In the genomic region with DNA sequence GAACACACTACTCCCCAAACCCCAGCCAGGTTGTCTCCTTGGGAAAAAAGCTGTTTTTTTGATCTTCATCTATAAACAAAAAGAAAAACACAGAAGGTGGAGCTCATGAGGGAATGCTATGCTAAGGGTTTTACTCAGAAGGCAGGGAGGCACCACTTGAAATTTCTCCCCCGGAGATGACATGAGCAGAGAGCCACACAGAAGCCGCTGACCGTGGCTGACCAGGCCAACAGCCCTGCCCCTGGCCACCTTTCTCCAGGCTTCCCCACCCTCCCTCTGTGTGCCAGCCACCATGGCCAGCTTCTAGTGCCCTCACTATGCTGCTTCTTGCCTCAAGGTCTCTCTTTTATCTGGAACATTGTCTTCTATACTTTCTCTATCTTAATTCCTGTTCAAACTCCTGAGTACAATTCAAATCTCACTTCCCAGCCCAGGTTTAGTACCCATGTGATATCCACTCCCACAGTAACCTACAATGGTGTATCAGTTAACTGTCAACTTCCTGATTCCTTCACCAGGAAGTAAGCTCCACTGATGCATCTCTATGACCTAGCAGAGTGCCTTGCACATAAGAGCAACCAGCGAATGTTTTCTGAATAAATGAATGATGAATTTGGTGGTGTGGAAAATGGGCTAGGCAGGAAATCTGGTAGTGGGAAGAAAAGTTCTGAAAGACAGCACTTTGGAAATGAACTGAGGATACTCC, we compare ENCODE assay signal across 12 cellular contexts. TPM values are rescaled to one million over a fixed set of nuclear protein-coding genes. Genes with fewer than 3 reads are reported as not detected.
DNase-seq lines count a peak whose midpoint lies in the region; ATAC-seq and TF ChIP-seq lines count a peak whose summit lies in the region.
"Had no signal": no experiment of that assay in that cellular context is flagged by ENCODE, and none has a peak within 500 bp of the region (broad histone marks: within the 10 kb centered on the region; RNA-seq: fewer than 3 reads in every experiment).

No MANE protein-coding gene starts in this region.

- CTCF ChIA-PET in activated naive CD4-positive, alpha-beta T cell treated with anti-CD3 and anti-CD28 coated beads, Interleukin-2, amount 10 ng/mL, durations not matched to agents 7 days and 5 days (lab: Charles Lee) = interaction anchor here (1.3 to 2.7 kb wide), 3 partner anchors 14 to 21 kb away, joined by 3 to 15 read pairs (median 4); no protein-coding TSS in a partner anchor

- peaks cover 7% of the 10 kb centered on the region for H3K4me1 Mint-ChIP-seq in activated naive CD4-positive, alpha-beta T cell treated with anti-CD3 and anti-CD28 coated beads, Interleukin-2, amount 10 ng/mL, durations not matched to agents 7 days and 5 days
- peaks cover 23% of the 10 kb centered on the region for H3K4me1 Mint-ChIP-seq in dendritic cell treated with granulocyte-macrophage colony-stimulating factor and Interleukin-4, amounts not matched to agents 40 ng/mL and 50 ng/mL, for 4 days (ENCODE audit: low read depth)

- H3K27ac Mint-ChIP-seq in activated naive CD4-positive, alpha-beta T cell treated with anti-CD3 and anti-CD28 coated beads, Interleukin-2, amount 10 ng/mL, durations not matched to agents 7 days and 5 days = peak overlapping the region; percentile 9
- peak overlapping the region; percentile 8 for H3K27ac Mint-ChIP-seq in dendritic cell treated with granulocyte-macrophage colony-stimulating factor and Interleukin-4, amounts not matched to agents 40 ng/mL and 50 ng/mL, for 4 days

- no peak for TF ChIP-seq POLR2A in spleen (IDR thresholded peaks at IDR 0.05)

- peaks cover 0 to 46% (median 12%) of the 10 kb centered on the region in 6 donors for H3K4me1 ChIP-seq in spleen

- no peak overlapping the region for H3K4me3 Mint-ChIP-seq in activated naive CD4-positive, alpha-beta T cell treated with anti-CD3 and anti-CD28 coated beads, Interleukin-2, amount 10 ng/mL, durations not matched to agents 7 days and 5 days
- no peak overlapping the region for H3K4me3 Mint-ChIP-seq in dendritic cell treated with granulocyte-macrophage colony-stimulating factor and Interleukin-4, amounts not matched to agents 40 ng/mL and 50 ng/mL, for 4 days

- peaks cover 49% of the 10 kb centered on the region for H3K36me3 Mint-ChIP-seq in activated naive CD4-positive, alpha-beta T cell treated with anti-CD3 and anti-CD28 coated beads, Interleukin-2, amount 10 ng/mL, durations not matched to agents 7 days and 5 days
- peaks cover 100% of the 10 kb centered on the region for H3K36me3 Mint-ChIP-seq in dendritic cell treated with granulocyte-macrophage colony-stimulating factor and Interleukin-4, amounts not matched to agents 40 ng/mL and 50 ng/mL, for 4 days (ENCODE audit: low read depth)

- H3K9me3 ChIP-seq in spleen = no peaks in the 10 kb centered on the region

- no peaks in the 10 kb centered on the region for H3K9me3 Mint-ChIP-seq in activated naive CD4-positive, alpha-beta T cell treated with anti-CD3 and anti-CD28 coated beads, Interleukin-2, amount 10 ng/mL, durations not matched to agents 7 days and 5 days
- H3K9me3 Mint-ChIP-seq in dendritic cell treated with granulocyte-macrophage colony-stimulating factor and Interleukin-4, amounts not matched to agents 40 ng/mL and 50 ng/mL, for 4 days = no peaks in the 10 kb centered on the region

- intact Hi-C loops in dendritic cell treated with granulocyte-macrophage colony-stimulating factor and Interleukin-4, amounts not matched to agents 40 ng/mL and 50 ng/mL, for 4 days (cut with micrococcal nuclease) = no loop called here
- intact Hi-C loops in spleen (cut with DNase I; ENCODE audit: low total_unique reads) = no loop called here

- no peak for ATAC-seq in HG02798 (IDR thresholded peaks at IDR 0.05; ENCODE audit: poor library complexity, unreplicated experiment)
- no peak for ATAC-seq in HG03039 (IDR thresholded peaks at IDR 0.05; ENCODE audit: unreplicated experiment)
- ATAC-seq in HG02571 (IDR thresholded peaks at IDR 0.05; ENCODE audit: unreplicated experiment) = no peak

- H3K4me3 ChIP-seq in spleen = no peak overlapping the region

- WGBS in spleen, 5 donors = 67 to 81% (median 69%) methylated on average over 4 of the region's 4 CpGs

- peaks cover 0 to 100% (median 87%) of the 10 kb centered on the region in 6 donors for H3K36me3 ChIP-seq in spleen

- H3K27ac ChIP-seq in spleen = peak overlapping the region in 5 of 8 donors; percentile 9 to 53 (median 47)

- no peaks in the 10 kb centered on the region for H3K27me3 ChIP-seq in spleen (replicated peaks in 1 of 7)

- TF ChIP-seq CTCF in spleen (IDR thresholded peaks at IDR 0.05 in 8 of 11, conservative IDR thresholded peaks at IDR 0.05 in 3 of 11) = no peak

- DNase-seq in activated naive CD4-positive, alpha-beta T cell treated with anti-CD3 and anti-CD28 coated beads, Interleukin-2, amount 10 ng/mL, durations not matched to agents 7 days and 5 days = no peak
- DNase-seq in activated naive CD4-positive, alpha-beta T cell (lab: John Stamatoyannopoulos, UW) = no peak
- peak; percentile 55 to 73 for DNase-seq in Kasumi-1 (lab: John Stamatoyannopoulos, UW)
- DNase-seq in spleen = no peak
- DNase-seq: activated T-cell treated with anti-CD3 and anti-CD28 coated beads for 4 hours, cortex of kidney, hypothalamus, NCI-H2107 had no signal

- no peaks in the 10 kb centered on the region for H3K27me3 Mint-ChIP-seq in activated naive CD4-positive, alpha-beta T cell treated with anti-CD3 and anti-CD28 coated beads, Interleukin-2, amount 10 ng/mL, durations not matched to agents 7 days and 5 days
- no peaks in the 10 kb centered on the region for H3K27me3 Mint-ChIP-seq in dendritic cell treated with granulocyte-macrophage colony-stimulating factor and Interleukin-4, amounts not matched to agents 40 ng/mL and 50 ng/mL, for 4 days

RNA-seq across cellular contexts. Expression of a gene that starts 15.3 kb away (rescaled TPM):
- total RNA-seq in spleen = 100 to 1,000 TPM in 5 of 7 donors, 10 to 100 TPM in 2; 95.1 to 158 (median 122) TPM
- polyA plus RNA-seq in spleen = 100 to 1,000 TPM in 1 of 3 donors, 10 to 100 TPM in 2; 54.9 to 105 (median 95.0) TPM

RNA-seq across cellular contexts. Expression of a gene that starts 23.6 kb away (rescaled TPM):
- under 1 TPM in 4 of 7 donors, not detected in 3; 0.17 to 0.76 (median 0.48) TPM for total RNA-seq in spleen
- under 1 TPM; 0.07 to 0.24 (median 0.16) TPM for polyA plus RNA-seq in spleen

RNA-seq across cellular contexts. Expression of a gene that starts 46.2 kb away (rescaled TPM):
- 1 to 10 TPM; 3.6 to 5.3 (median 4.1) TPM for total RNA-seq in spleen
- polyA plus RNA-seq in spleen = 1 to 10 TPM; 1.7 to 2.1 (median 2.0) TPM

Comparison
In these comparisons a context has a peak if more than half of its experiments do, and no peak if none do; other contexts are left out.
1. DNase-seq: peak in Kasumi-1 (2 of 2); none in activated naive CD4-positive, alpha-beta T cell treated with anti-CD3 and anti-CD28 coated beads, Interleukin-2, amount 10 ng/mL, durations not matched to agents 7 days and 5 days (single experiment), activated naive CD4-positive, alpha-beta T cell (0 of 4) and spleen (single experiment).